ENCODE assay signal across 17 cellular contexts in genomic region chr19:14164724-14165493, GRCh38. TPM values are rescaled to one million over a fixed set of nuclear protein-coding genes. Genes with fewer than 3 reads are reported as not detected.
DNase-seq lines count a peak whose midpoint lies in the region; ATAC-seq and TF ChIP-seq lines count a peak whose summit lies in the region.
"Had no signal": no experiment of that assay in that cellular context is flagged by ENCODE, and none has a peak within 500 bp of the region (broad histone marks: within the 10 kb centered on the region; RNA-seq: fewer than 3 reads in every experiment).

No MANE protein-coding gene starts in this region.

- H3K4me1 ChIP-seq in SK-N-SH (ENCODE audit: control insufficient read depth in 1 of 2, insufficient read depth in 2 of 2, low read depth in 1 of 2, low read length in 1 of 2) = peaks cover 0 to 18% of the 10 kb centered on the region in 2 experiments; a peak in 2 of 4 replicates
- peaks cover 42% of the 10 kb centered on the region for H3K4me1 ChIP-seq in NT2/D1 (ENCODE audit: insufficient read depth, insufficient read length)
- no peaks in the 10 kb centered on the region for H3K4me1 ChIP-seq in osteoblast (ENCODE audit: insufficient read depth, low read length)
- no peaks in the 10 kb centered on the region for H3K4me1 ChIP-seq in right lobe of liver

- H3K36me3 ChIP-seq in SK-N-SH (replicated peaks in 1 of 2; ENCODE audit: control insufficient read depth in 1 of 2, insufficient read depth in 2 of 2, low read length in 1 of 2) (peaks cover 0 to 10% of the 10 kb centered on the region in 2 experiments), NT2/D1 (ENCODE audit: insufficient read depth, insufficient read length, low read length) (peaks cover 50% of the 10 kb centered on the region), osteoblast (ENCODE audit: insufficient read depth, low read length) (no peaks in the 10 kb centered on the region), right lobe of liver (no peaks in the 10 kb centered on the region)

- no peak overlapping the region for H3K4me2 ChIP-seq in SK-N-SH
- no peak overlapping the region for H3K4me2 ChIP-seq in osteoblast (ENCODE audit: insufficient read depth, low read length)

- H3K27ac ChIP-seq in SK-N-SH (ENCODE audit: low read depth in 2 of 2, low read length in 1 of 2) = peak overlapping the region in 1 of 2 experiments; percentile 34; a peak in 1 of 4 replicates
- no peak overlapping the region for H3K27ac ChIP-seq in osteoblast (ENCODE audit: low read depth, low read length)
- no peak overlapping the region for H3K27ac ChIP-seq in right lobe of liver
- H3K27ac ChIP-seq: 22Rv1, C4-2B had no signal

- TF ChIP-seq POLR2A in right lobe of liver (IDR thresholded peaks at IDR 0.05) = no peak

- H3K27me3 ChIP-seq in SK-N-SH (ENCODE audit: insufficient read depth) (no peaks in the 10 kb centered on the region), NT2/D1 (ENCODE audit: insufficient read depth, insufficient read length) (no peaks in the 10 kb centered on the region), osteoblast (ENCODE audit: insufficient read depth, low read length) (no peaks in the 10 kb centered on the region), right lobe of liver (no peaks in the 10 kb centered on the region)

- H3K9ac ChIP-seq in SK-N-SH (no peak overlapping the region), NT2/D1 (ENCODE audit: insufficient read length, low read depth) (peak overlapping the region; percentile 56)

- WGBS in SK-N-SH (ENCODE audit: low lambda C conversion rate) = 79% methylated on average over 3 of the region's 16 CpGs
- 65% methylated on average over 7 of the region's 16 CpGs for WGBS in right lobe of liver (ENCODE audit: insufficient coverage, low coverage, low lambda C conversion rate, missing lambda C conversion rate)

- TF ChIP-seq CTCF in SK-N-SH (IDR thresholded peaks at IDR 0.05) (no peak), osteoblast (IDR thresholded peaks at IDR 0.05; ENCODE audit: extremely low read depth, low read depth, low read length) (no peak), right lobe of liver (IDR thresholded peaks at IDR 0.05) (no peak)

- POLR2A ChIA-PET in SK-N-SH (lab: Yijun Ruan, JAX) = no interaction called here

- no peak for TF ChIP-seq EP300 in SK-N-SH (IDR thresholded peaks at IDR 0.05; ENCODE audit: borderline replicate concordance in 1 of 2, low read depth in 1 of 2, low read length in 1 of 2)

- intact Hi-C loops in right lobe of liver (cut with DNase I) = no loop called here

- ATAC-seq in SK-N-SH treated with all-trans-retinoic acid at 6 μM for 48 hours = no peak
- ATAC-seq in right lobe of liver = no peak
- ATAC-seq: CD8-positive, alpha-beta T cell had no signal

- no peaks in the 10 kb centered on the region for H4K20me1 ChIP-seq in SK-N-SH (ENCODE audit: insufficient read depth)
- H4K20me1 ChIP-seq in osteoblast (ENCODE audit: insufficient read depth, low read length) = peaks cover 4% of the 10 kb centered on the region

- CTCF ChIA-PET in SK-N-SH (lab: Yijun Ruan, JAX) = interaction anchor here (1.0 to 1.4 kb wide), 2 partner anchors 17 to 183 kb away, joined by 5 read pairs; no protein-coding TSS in a partner anchor

- H3K4me3 ChIP-seq in SK-N-SH (ENCODE audit: low read depth in 2 of 2, low read length in 1 of 2) = no peak overlapping the region
- no peak overlapping the region for H3K4me3 ChIP-seq in NT2/D1 (ENCODE audit: insufficient read length, low read depth)
- H3K4me3 ChIP-seq in osteoblast (ENCODE audit: insufficient read depth, low read length) = no peak overlapping the region
- no peak overlapping the region for H3K4me3 ChIP-seq in right lobe of liver

- TF ChIP-seq RAD21 in SK-N-SH (IDR thresholded peaks at IDR 0.05; ENCODE audit: low read length) = no peak

- no peaks in the 10 kb centered on the region for H3F3A ChIP-seq in SK-N-SH (replicated peaks; ENCODE audit: insufficient read depth)

- no peaks in the 10 kb centered on the region for H3K79me2 ChIP-seq in SK-N-SH (ENCODE audit: insufficient read depth)
- no peaks in the 10 kb centered on the region for H3K79me2 ChIP-seq in osteoblast (ENCODE audit: insufficient read depth, low read length)

- H2AFZ ChIP-seq in SK-N-SH (ENCODE audit: low read depth) = no peak overlapping the region
- no peak overlapping the region for H2AFZ ChIP-seq in osteoblast (ENCODE audit: low read length)

- H3K9me3 ChIP-seq in SK-N-SH (no peaks in the 10 kb centered on the region), NT2/D1 (ENCODE audit: insufficient read depth, low read length) (no peaks in the 10 kb centered on the region), osteoblast (ENCODE audit: low read depth, low read length) (no peaks in the 10 kb centered on the region), right lobe of liver (no peaks in the 10 kb centered on the region)

- DNase-seq in SK-N-SH = peak; percentile 56
- no peak for DNase-seq in NT2/D1 (ENCODE audit: low read depth, low spot score)
- DNase-seq in iPS-NIHi11 (ENCODE audit: low spot score) = peak; percentile 13
- DNase-seq in osteoblast (ENCODE audit: insufficient read length, low spot score, missing footprints) = peak; percentile 81
- no peak for DNase-seq in right lobe of liver
- no peak for DNase-seq in NOMO-1 treated with dmso at 0.1 percent for 144 hours (lab: John Stamatoyannopoulos, UW; ENCODE audit: unreplicated experiment)
- DNase-seq in DMS 273 (lab: John Stamatoyannopoulos, UW; ENCODE audit: unreplicated experiment) = no peak
- DNase-seq: AML-193; CD8-positive, alpha-beta T cell; COR-L47; DND-41; GDM1; HCEC 1CT; IMR-90 had no signal

- no peaks in the 10 kb centered on the region for H3K9me2 ChIP-seq in SK-N-SH

TF ChIP-seq in SK-N-SH, 30 proteins besides CTCF, POLR2A, EP300 and RAD21:
- TF ChIP-seq FOXJ3 (CRISPR knock-in tag; IDR thresholded peaks at IDR 0.05) (no peak), SIN3A (IDR thresholded peaks at IDR 0.05; ENCODE audit: borderline replicate concordance, low read depth, low read length) (no peak), SMC3 (IDR thresholded peaks at IDR 0.05; ENCODE audit: low read depth, low read length) (no peak), USF1 (IDR thresholded peaks at IDR 0.05; ENCODE audit: borderline replicate concordance, low read depth) (no peak), RXRA (IDR thresholded peaks at IDR 0.05; ENCODE audit: borderline replicate concordance, low read depth) (no peak), MXI1 (IDR thresholded peaks at IDR 0.05; ENCODE audit: low read depth, low read length) (no peak), RCOR1 (IDR thresholded peaks at IDR 0.05; ENCODE audit: low read length) (no peak)

TF ChIP-seq in SK-N-SH treated with all-trans-retinoic acid at 6 μM for 48 hours, 23 proteins besides CTCF, POLR2A, EP300 and RAD21 (continues in another document):
- TF ChIP-seq TCF4 (CRISPR knock-in tag; IDR thresholded peaks at IDR 0.05; ENCODE audit: borderline replicate concordance) (no peak), CSDC2 (CRISPR knock-in tag; IDR thresholded peaks at IDR 0.05) (no peak), OSR1 (CRISPR knock-in tag; IDR thresholded peaks at IDR 0.05) (no peak), ZNF8 (CRISPR knock-in tag; IDR thresholded peaks at IDR 0.05) (no peak), PPARA (CRISPR knock-in tag; IDR thresholded peaks at IDR 0.05; ENCODE audit: borderline replicate concordance) (no peak), PATZ1 (CRISPR knock-in tag; IDR thresholded peaks at IDR 0.05; ENCODE audit: borderline replicate concordance) (no peak), ZNF565 (CRISPR knock-in tag; conservative IDR thresholded peaks at IDR 0.05; ENCODE audit: low read depth) (no peak), TOX (CRISPR knock-in tag; IDR thresholded peaks at IDR 0.05; ENCODE audit: borderline replicate concordance) (no peak), SNAI2 (CRISPR knock-in tag; IDR thresholded peaks at IDR 0.05) (no peak), ZFP3 (CRISPR knock-in tag; IDR thresholded peaks at IDR 0.05) (no peak), RARB (CRISPR knock-in tag; IDR thresholded peaks at IDR 0.05) (no peak)

RNA-seq across cellular contexts. Expression of gene ASF1B, which starts 28.5 kb away (rescaled TPM):
- 17.8 and 19.0 TPM in 2 replicates for polyA plus RNA-seq in SK-N-SH (2012; rRNA removed)
- 12.3 and 20.2 TPM in 2 replicates for polyA plus RNA-seq in SK-N-SH (2012; cell fraction: cytosol; rRNA removed)
- 9.1 and 10.0 TPM in 2 replicates for polyA plus RNA-seq in SK-N-SH (2012; cell fraction: nucleus; rRNA removed)
- total RNA-seq in osteoblast = 1.1 and 2.7 TPM in 2 replicates
- total RNA-seq in right lobe of liver = 1 to 10 TPM in 2 of 6 experiments, under 1 TPM in 4; 0.24 to 5.3 (median 0.61) TPM

RNA-seq across cellular contexts. Expression of gene ADGRL1, which starts 41.1 kb away (rescaled TPM):
- 13.4 TPM in 2 replicates for polyA plus RNA-seq in SK-N-SH (2012; rRNA removed)
- 4.6 and 7.8 TPM in 2 replicates for polyA plus RNA-seq in SK-N-SH (2012; cell fraction: cytosol; rRNA removed)
- 30.2 and 34.8 TPM in 2 replicates for polyA plus RNA-seq in SK-N-SH (2012; cell fraction: nucleus; rRNA removed)
- 2.5 and 2.9 TPM in 2 replicates for total RNA-seq in osteoblast
- 1 to 10 TPM in 3 of 6 experiments, under 1 TPM in 3; 0.46 to 4.6 (median 1.3) TPM for total RNA-seq in right lobe of liver

RNA-seq across cellular contexts. Expression of gene PRKACA, which starts 47.3 kb away (rescaled TPM):
- 17.2 and 48.4 TPM in 2 replicates for polyA plus RNA-seq in SK-N-SH (2012; rRNA removed)
- 33.8 and 53.4 TPM in 2 replicates for polyA plus RNA-seq in SK-N-SH (2012; cell fraction: cytosol; rRNA removed)
- polyA plus RNA-seq in SK-N-SH (2012; cell fraction: nucleus; rRNA removed) = 32.5 and 44.9 TPM in 2 replicates
- 45.6 and 56.3 TPM in 2 replicates for total RNA-seq in osteoblast
- 10 to 100 TPM; 54.8 to 87.5 (median 63.1) TPM for total RNA-seq in right lobe of liver

Comparison
In these comparisons a context has a peak if more than half of its experiments do, and no peak if none do; other contexts are left out.
1. DNase-seq: peak in SK-N-SH (single experiment), iPS-NIHi11 (single experiment) and osteoblast (single experiment); none in NT2/D1 (single experiment), right lobe of liver (0 of 3), NOMO-1 treated with dmso at 0.1 percent for 144 hours (single experiment) and DMS 273 (single experiment).